In genomic region chr20:50744143-50744792, GRCh38 we compare ENCODE assay signal across 9 cellular contexts. TPM values are rescaled to one million over a fixed set of nuclear protein-coding genes. Genes with fewer than 3 reads are reported as not detected.
A peak's percentile ranks its signal among the peaks of the same experiment; 100 is the strongest.
DNase-seq lines count a peak whose midpoint lies in the region; ATAC-seq and TF ChIP-seq lines count a peak whose summit lies in the region.
"Had no signal": no experiment of that assay in that cellular context is flagged by ENCODE, and none has a peak within 500 bp of the region (broad histone marks: within the 10 kb centered on the region; RNA-seq: fewer than 3 reads in every experiment).

No MANE protein-coding gene starts in this region.

- H3K4me3 ChIP-seq in body of pancreas (no peak overlapping the region), subcutaneous abdominal adipose tissue (ENCODE audit: low read depth in 1 of 5, low read length in 5 of 5) (peak overlapping the region in 2 of 5 donors; percentile 44 to 55)

- H3K4me3 Mint-ChIP-seq in T-helper 17 cell: no peak overlapping the region
- H3K4me3 Mint-ChIP-seq in activated CD8-positive, alpha-beta memory T cell treated with anti-CD3 and anti-CD28 coated beads, Interleukin-2, amount 10 ng/mL, durations not matched to agents 7 days and 5 days: no peak overlapping the region
- H3K4me3 Mint-ChIP-seq: dendritic cell treated with granulocyte-macrophage colony-stimulating factor and Interleukin-4, amounts not matched to agents 40 ng/mL and 50 ng/mL, for 4 days had no signal

- no peaks in the 10 kb centered on the region for H3K9me3 Mint-ChIP-seq in activated CD8-positive, alpha-beta memory T cell treated with anti-CD3 and anti-CD28 coated beads, Interleukin-2, amount 10 ng/mL, durations not matched to agents 7 days and 5 days (ENCODE audit: low read depth)
- H3K9me3 Mint-ChIP-seq: dendritic cell treated with granulocyte-macrophage colony-stimulating factor and Interleukin-4, amounts not matched to agents 40 ng/mL and 50 ng/mL, for 4 days had no signal

- peaks cover 80% of the 10 kb centered on the region for H3K4me1 ChIP-seq in body of pancreas
- H3K4me1 ChIP-seq in subcutaneous abdominal adipose tissue (ENCODE audit: control insufficient read depth in 5 of 5, insufficient read depth in 5 of 5, low read length in 5 of 5): peaks cover 0 to 19% (median 9%) of the 10 kb centered on the region in 5 donors

- H3K9ac ChIP-seq in subcutaneous abdominal adipose tissue (ENCODE audit: low read length in 5 of 5): no peak overlapping the region

- TF ChIP-seq CTCF in AG09319 (IDR thresholded peaks at IDR 0.05; ENCODE audit: low read depth, low read length) (peak; percentile 50), body of pancreas (IDR thresholded peaks at IDR 0.05) (peak in 5 of 7 experiments; percentile 11 to 64 (median 52))

- H3K27ac Mint-ChIP-seq in T-helper 17 cell: no peak overlapping the region
- H3K27ac Mint-ChIP-seq in activated CD8-positive, alpha-beta memory T cell treated with anti-CD3 and anti-CD28 coated beads, Interleukin-2, amount 10 ng/mL, durations not matched to agents 7 days and 5 days: no peak overlapping the region
- H3K27ac Mint-ChIP-seq: dendritic cell treated with granulocyte-macrophage colony-stimulating factor and Interleukin-4, amounts not matched to agents 40 ng/mL and 50 ng/mL, for 4 days had no signal

- no peak for TF ChIP-seq POLR2A in body of pancreas (IDR thresholded peaks at IDR 0.05)

- ATAC-seq in body of pancreas: peak; percentile 94
- ATAC-seq in T-helper 17 cell: no peak
- ATAC-seq in activated CD8-positive, alpha-beta memory T cell treated with anti-CD3 and anti-CD28 coated beads, Interleukin-2, amount 10 ng/mL, durations not matched to agents 7 days and 5 days: no peak

- H3K27me3 ChIP-seq in body of pancreas: no peaks in the 10 kb centered on the region
- H3K27me3 ChIP-seq in subcutaneous abdominal adipose tissue (ENCODE audit: control insufficient read depth in 5 of 5, insufficient read depth in 4 of 5, low read length in 5 of 5): no peaks in the 10 kb centered on the region

- H3K36me3 Mint-ChIP-seq in T-helper 17 cell (ENCODE audit: low read depth): peaks cover 3% of the 10 kb centered on the region
- H3K36me3 Mint-ChIP-seq in activated CD8-positive, alpha-beta memory T cell treated with anti-CD3 and anti-CD28 coated beads, Interleukin-2, amount 10 ng/mL, durations not matched to agents 7 days and 5 days: peaks cover 7% of the 10 kb centered on the region

- H3K36me3 ChIP-seq in body of pancreas (replicated peaks in 1 of 2; ENCODE audit: insufficient read depth in 1 of 2, low read depth in 2 of 2) (no peaks in the 10 kb centered on the region), subcutaneous abdominal adipose tissue (ENCODE audit: control insufficient read depth in 5 of 5, insufficient read depth in 5 of 5, low read length in 5 of 5) (no peaks in the 10 kb centered on the region)

- peaks cover 18% of the 10 kb centered on the region for H3K4me1 Mint-ChIP-seq in T-helper 17 cell
- peaks cover 41% of the 10 kb centered on the region for H3K4me1 Mint-ChIP-seq in activated CD8-positive, alpha-beta memory T cell treated with anti-CD3 and anti-CD28 coated beads, Interleukin-2, amount 10 ng/mL, durations not matched to agents 7 days and 5 days

- DNase-seq in AG09319 (ENCODE audit: extremely low read depth, low read depth): peak; percentile 80
- DNase-seq in HuH-7.5 (ENCODE audit: low spot score): peak; percentile 99
- peak; percentile 71 to 87 (median 80) for DNase-seq in body of pancreas
- DNase-seq in kidney glomerular epithelial cell (lab: John Stamatoyannopoulos, UW): peak; percentile 89
- DNase-seq in T-helper 17 cell: no peak
- DNase-seq in activated CD8-positive, alpha-beta memory T cell treated with anti-CD3 and anti-CD28 coated beads, Interleukin-2, amount 10 ng/mL, durations not matched to agents 7 days and 5 days: no peak
- DNase-seq in NCI-H146 (lab: John Stamatoyannopoulos, UW): no peak

- no peaks in the 10 kb centered on the region for H3K27me3 Mint-ChIP-seq in T-helper 17 cell
- H3K27me3 Mint-ChIP-seq in activated CD8-positive, alpha-beta memory T cell treated with anti-CD3 and anti-CD28 coated beads, Interleukin-2, amount 10 ng/mL, durations not matched to agents 7 days and 5 days: no peaks in the 10 kb centered on the region
- H3K27me3 Mint-ChIP-seq: dendritic cell treated with granulocyte-macrophage colony-stimulating factor and Interleukin-4, amounts not matched to agents 40 ng/mL and 50 ng/mL, for 4 days had no signal

- CTCF ChIA-PET in activated CD8-positive, alpha-beta memory T cell treated with anti-CD3 and anti-CD28 coated beads, Interleukin-2, amount 10 ng/mL, durations not matched to agents 7 days and 5 days (lab: Charles Lee): interaction anchor here (0.9 to 1.5 kb wide), 2 partner anchors 11 to 19 kb away, joined by 4 read pairs; no protein-coding TSS in a partner anchor

- WGBS in body of pancreas, 2 donors: 60 to 62% methylated on average over 15 of the region's 15 CpGs

- H3K9me3 ChIP-seq in body of pancreas: no peaks in the 10 kb centered on the region
- no peaks in the 10 kb centered on the region for H3K9me3 ChIP-seq in subcutaneous abdominal adipose tissue (ENCODE audit: control insufficient read depth in 5 of 5, low read length in 5 of 5)
- no peaks in the 10 kb centered on the region for H3K9me3 ChIP-seq in T-helper 17 cell (ENCODE audit: control insufficient read depth, low read length, poor library complexity, severe bottlenecking)

- peak overlapping the region; percentile 70 to 89 (median 84) for H3K27ac ChIP-seq in body of pancreas
- H3K27ac ChIP-seq in subcutaneous abdominal adipose tissue (ENCODE audit: low read depth, low read length): peak overlapping the region; percentile 63

- intact Hi-C loops in body of pancreas (cut with DNase I): no loop called here

RNA-seq across cellular contexts. Expression of gene PARD6B, which starts 12.9 kb away (rescaled TPM):
- total RNA-seq in body of pancreas (1 to 10 TPM; 4.6 to 8.6 TPM), T-helper 17 cell (1 to 10 TPM; 4.0 to 6.8 TPM)
- total RNA-seq in activated CD8-positive, alpha-beta memory T cell treated with anti-CD3 and anti-CD28 coated beads, Interleukin-2, amount 10 ng/mL, durations not matched to agents 7 days and 5 days: 1 to 10 TPM; 4.2 to 4.6 TPM

RNA-seq across cellular contexts. Expression of gene BCAS4, which starts 50.6 kb away (rescaled TPM):
- total RNA-seq in body of pancreas: 1 to 10 TPM in 1 of 2 donors, under 1 TPM in 1; under 0.01 to 2.3 TPM
- total RNA-seq in T-helper 17 cell: 1 to 10 TPM; 8.0 to 8.5 TPM
- 10 to 100 TPM; 37.6 to 44.8 TPM for total RNA-seq in activated CD8-positive, alpha-beta memory T cell treated with anti-CD3 and anti-CD28 coated beads, Interleukin-2, amount 10 ng/mL, durations not matched to agents 7 days and 5 days

RNA-seq across cellular contexts. Expression of gene RIPOR3, which starts 52.9 kb away (rescaled TPM):
- total RNA-seq in body of pancreas (1 to 10 TPM; 2.3 to 6.9 TPM), T-helper 17 cell (1 to 10 TPM in 1 of 2 donors, not detected in 1; 2.1 TPM)
- not detected for total RNA-seq in activated CD8-positive, alpha-beta memory T cell treated with anti-CD3 and anti-CD28 coated beads, Interleukin-2, amount 10 ng/mL, durations not matched to agents 7 days and 5 days

Comparison
In these comparisons a context has a peak if more than half of its experiments do, and no peak if none do; other contexts are left out.
1. DNase-seq: peak in AG09319 (single experiment), HuH-7.5 (single experiment), body of pancreas (4 of 4) and kidney glomerular epithelial cell (single experiment); none in T-helper 17 cell (0 of 3), activated CD8-positive, alpha-beta memory T cell treated with anti-CD3 and anti-CD28 coated beads, Interleukin-2, amount 10 ng/mL, durations not matched to agents 7 days and 5 days (single experiment) and NCI-H146 (single experiment).
2. RNA of gene BCAS4, which starts 50.6 kb away (total RNA-seq): 37.6 to 44.8 TPM in activated CD8-positive, alpha-beta memory T cell treated with anti-CD3 and anti-CD28 coated beads, Interleukin-2, amount 10 ng/mL, durations not matched to agents 7 days and 5 days; 8.0 to 8.5 TPM in T-helper 17 cell and under 0.01 to 2.3 TPM in body of pancreas; every median in the first group is over 4 times any median in the second.